ENCODE assay signal across 35 cellular contexts in the genomic region with DNA sequence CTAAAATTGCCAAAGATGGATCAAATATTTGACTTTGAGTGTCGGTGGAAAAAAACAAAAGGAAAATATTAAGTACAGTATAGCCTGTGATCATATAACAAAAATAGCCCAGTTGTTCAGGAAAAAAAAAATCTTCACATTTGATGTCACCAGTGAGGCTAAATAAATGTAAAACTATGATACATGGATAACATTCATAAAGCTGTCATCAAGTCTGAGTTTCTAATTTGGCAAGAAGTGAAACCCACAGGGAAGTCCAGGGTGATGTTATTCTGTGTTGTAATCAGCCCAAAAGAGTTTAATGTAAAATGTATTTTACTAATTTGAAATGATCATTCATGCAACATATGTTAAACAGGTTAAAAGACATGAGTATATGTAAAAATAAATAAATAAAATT.
DNase-seq lines count a peak whose midpoint lies in the region; FAIRE-seq and TF ChIP-seq lines count a peak whose summit lies in the region.
"Had no signal": no experiment of that assay in that cellular context is flagged by ENCODE, and none has a peak within 500 bp of the region (broad histone marks: within the 10 kb centered on the region; RNA-seq: fewer than 3 reads in every experiment).

No MANE protein-coding gene starts in this region.

- DNase-seq in MCF 10A (ENCODE audit: unreplicated experiment) = peak; percentile 6
- DNase-seq in breast epithelium (ENCODE audit: low spot score in 2 of 2) = no peak
- peak; percentile 65 for DNase-seq in bronchial epithelial cell (ENCODE audit: low read depth)
- DNase-seq in epithelial cell of esophagus (ENCODE audit: low read depth) = peak; percentile 52
- DNase-seq in NCI-H2081 (lab: John Stamatoyannopoulos, UW) = no peak
- no peak for DNase-seq in frontal cortex (ENCODE audit: low spot score in 2 of 2)
- DNase-seq: 8988T; ACHN; AML-193; BE2C; C1 segment of cervical spinal cord; Caco-2; Calu3; CD4-positive, alpha-beta memory T cell; CD4-positive, alpha-beta T cell; CD4-positive, CD25-positive, alpha-beta regulatory T cell; CD8-positive, alpha-beta memory T cell; CD8-positive, alpha-beta T cell; COR-L47; DMS 273 treated with DMSO at 0.1 percent for 48 hours; DMS153; DMS53; DMS79; DMS79 treated with DMSO at 0.1 percent for 48 hours; DND-41; EL had no signal

- BruUV-seq in MCF 10A (replicated peaks; lab: Mats Ljungman, UMichigan) = no TSS peak

- TF ChIP-seq CTCF in MCF 10A (IDR thresholded peaks at IDR 0.05; ENCODE audit: unreplicated experiment) (no peak), breast epithelium (IDR thresholded peaks at IDR 0.05) (no peak), bronchial epithelial cell (IDR thresholded peaks at IDR 0.05; ENCODE audit: insufficient read depth, low read length, severe bottlenecking) (no peak), epithelial cell of esophagus (IDR thresholded peaks at IDR 0.05; ENCODE audit: insufficient read depth, low read depth, low read length, missing control alignments) (no peak)

- H3K4me1 ChIP-seq in breast epithelium = no peaks in the 10 kb centered on the region
- H3K4me1 ChIP-seq: A549; BLaER1; BLaER1 treated with 17β-estradiol and CSF1 and Interleukin-3, amounts not matched to agents 10 nM and 100 nM; Caco-2 had no signal

- no peaks in the 10 kb centered on the region for H3K27me3 Mint-ChIP-seq in MCF 10A (ENCODE audit: insufficient read depth, unreplicated experiment)
- H3K27me3 Mint-ChIP-seq: B cell; CD4-positive, alpha-beta memory T cell; CD4-positive, alpha-beta T cell; CD4-positive, CD25-positive, alpha-beta regulatory T cell; CD8-positive, alpha-beta memory T cell had no signal

- H3K4me3 ChIP-seq in breast epithelium (no peak overlapping the region), bronchial epithelial cell (ENCODE audit: low read depth, low read length) (no peak overlapping the region), epithelial cell of esophagus (ENCODE audit: low read length) (no peak overlapping the region)
- H3K4me3 ChIP-seq: A549; BLaER1; BLaER1 treated with 17β-estradiol and CSF1 and Interleukin-3, amounts not matched to agents 10 nM and 100 nM had no signal

- intact Hi-C loops in MCF 10A (cut with micrococcal nuclease) (no loop called here), breast epithelium (cut with DNase I; ENCODE audit: low total_unique reads) (no loop called here)

- H3K27me3 ChIP-seq in breast epithelium (no peaks in the 10 kb centered on the region), bronchial epithelial cell (ENCODE audit: control insufficient read depth, insufficient read depth, low read length) (no peaks in the 10 kb centered on the region)
- H3K27me3 ChIP-seq: BE2C; BLaER1; BLaER1 treated with 17β-estradiol and CSF1 and Interleukin-3, amounts not matched to agents 10 nM and 100 nM had no signal

- H3K27ac ChIP-seq in breast epithelium = no peak overlapping the region
- H3K27ac ChIP-seq: 22Rv1; A549; BLaER1; BLaER1 treated with 17β-estradiol and CSF1 and Interleukin-3, amounts not matched to agents 10 nM and 100 nM; C4-2B had no signal

- CTCF ChIA-PET in MCF 10A (lab: Yijun Ruan, JAX) = no interaction called here

- no peaks in the 10 kb centered on the region for H3K36me3 ChIP-seq in breast epithelium
- no peaks in the 10 kb centered on the region for H3K36me3 ChIP-seq in bronchial epithelial cell (ENCODE audit: control insufficient read depth, insufficient read depth, low read length)
- H3K36me3 ChIP-seq: BE2C; BLaER1; BLaER1 treated with 17β-estradiol and CSF1 and Interleukin-3, amounts not matched to agents 10 nM and 100 nM had no signal

- no peaks in the 10 kb centered on the region for H3K9me3 Mint-ChIP-seq in MCF 10A (ENCODE audit: unreplicated experiment)
- H3K9me3 Mint-ChIP-seq: CD4-positive, alpha-beta T cell had no signal

- H3K36me3 Mint-ChIP-seq in MCF 10A (ENCODE audit: insufficient read depth, unreplicated experiment) = no peaks in the 10 kb centered on the region
- H3K36me3 Mint-ChIP-seq: CD14-positive monocyte; CD4-positive, alpha-beta memory T cell; CD4-positive, CD25-positive, alpha-beta regulatory T cell; CD8-positive, alpha-beta memory T cell; CD8-positive, alpha-beta T cell had no signal

- H3K4me3 Mint-ChIP-seq in MCF 10A (ENCODE audit: unreplicated experiment) = no peak overlapping the region
- H3K4me3 Mint-ChIP-seq: B cell; CD14-positive monocyte; CD4-positive, alpha-beta memory T cell; CD4-positive, alpha-beta T cell; CD4-positive, CD25-positive, alpha-beta regulatory T cell; CD8-positive, alpha-beta memory T cell; CD8-positive, alpha-beta T cell had no signal

- no peak for FAIRE-seq in bronchial epithelial cell (lab: Jason Lieb, UNC)
- no peak for FAIRE-seq in frontal cortex (lab: Jason Lieb, UNC)
- FAIRE-seq: A204.1, A549, D721Med had no signal

- H3K27ac Mint-ChIP-seq in MCF 10A (ENCODE audit: low read depth, unreplicated experiment) = no peak overlapping the region
- H3K27ac Mint-ChIP-seq: B cell; CD14-positive monocyte; CD4-positive, alpha-beta memory T cell; CD4-positive, alpha-beta T cell; CD4-positive, CD25-positive, alpha-beta regulatory T cell; CD8-positive, alpha-beta memory T cell; CD8-positive, alpha-beta T cell had no signal

- POLR2A ChIA-PET in MCF 10A (lab: Yijun Ruan, JAX) = interaction anchor here (2.3 kb wide), 1 partner anchor 11 kb away, joined by 9 read pairs; no protein-coding TSS in a partner anchor

- H3K4me1 Mint-ChIP-seq in MCF 10A (ENCODE audit: insufficient read depth, unreplicated experiment) = peaks cover 6% of the 10 kb centered on the region
- H3K4me1 Mint-ChIP-seq: B cell; CD14-positive monocyte; CD4-positive, alpha-beta memory T cell; CD4-positive, CD25-positive, alpha-beta regulatory T cell; CD8-positive, alpha-beta memory T cell had no signal

- no peaks in the 10 kb centered on the region for H3K9me3 ChIP-seq in breast epithelium
- H3K9me3 ChIP-seq: A549; BE2C; BLaER1; BLaER1 treated with 17β-estradiol and CSF1 and Interleukin-3, amounts not matched to agents 10 nM and 100 nM; Caco-2 had no signal

- no peak for TF ChIP-seq POLR2A in breast epithelium (IDR thresholded peaks at IDR 0.05)

Comparison
In these comparisons a context has a peak if more than half of its experiments do, and no peak if none do; other contexts are left out.
1. DNase-seq: peak in MCF 10A (single experiment), bronchial epithelial cell (single experiment) and epithelial cell of esophagus (single experiment); none in breast epithelium (0 of 2), NCI-H2081 (0 of 2) and frontal cortex (0 of 2).